In genomic region chr1:36154765-36155559, GRCh38 we compare ENCODE assay signal across 8 cellular contexts. TPM values are rescaled to one million over a fixed set of nuclear protein-coding genes. Genes with fewer than 3 reads are reported as not detected.
DNase-seq lines count a peak whose midpoint lies in the region; ATAC-seq, FAIRE-seq and TF ChIP-seq lines count a peak whose summit lies in the region.

No MANE protein-coding gene starts in this region.

- H3K9me3 ChIP-seq in HCT116 (ENCODE audit: control insufficient read depth in 1 of 2, insufficient read depth in 1 of 2, low read depth in 1 of 2, low read length in 2 of 2): no peaks in the 10 kb centered on the region
- no peaks in the 10 kb centered on the region for H3K9me3 ChIP-seq in T-helper 17 cell (ENCODE audit: control insufficient read depth, low read length, poor library complexity, severe bottlenecking)
- no peaks in the 10 kb centered on the region for H3K9me3 ChIP-seq in psoas muscle

- CTCF ChIA-PET in HCT116 (lab: Charles Lee): interaction anchor here (2.1 kb wide), 1 partner anchor 131 kb away, joined by 5 read pairs; no protein-coding TSS in a partner anchor

- in situ Hi-C loops in GM13976 (cut with MboI; ENCODE audit: low sequenced_read_pairs, unreplicated experiment): no loop called here

- no peak for TF ChIP-seq POLR2A in HCT116 (IDR thresholded peaks at IDR 0.05; ENCODE audit: borderline replicate concordance, extremely low read depth, insufficient read depth, insufficient read length)

- H3K9me2 ChIP-seq in HCT116 (ENCODE audit: insufficient read depth): no peaks in the 10 kb centered on the region

- no peaks in the 10 kb centered on the region for H3K36me3 ChIP-seq in HCT116 (ENCODE audit: control insufficient read depth in 1 of 2, insufficient read depth in 2 of 2, low read length in 2 of 2)
- H3K36me3 ChIP-seq in psoas muscle (ENCODE audit: insufficient read depth in 1 of 2, low read depth in 1 of 2): no peaks in the 10 kb centered on the region

- H3K4me3 ChIP-seq in HCT116 (replicated peaks in 1 of 2; ENCODE audit: low read depth in 1 of 2, low read length in 2 of 2): peak overlapping the region; percentile 84 to 88
- H3K4me3 ChIP-seq in foreskin fibroblast (ENCODE audit: low read depth in 1 of 2, low read length in 2 of 2): peak overlapping the region; percentile 82 to 88
- H3K4me3 ChIP-seq in psoas muscle: peak overlapping the region; percentile 100

- no peak for ATAC-seq in HCT116
- ATAC-seq in T-helper 17 cell: no peak
- peak in 2 of 4 donors; percentile 21 to 48 for ATAC-seq in psoas muscle
- ATAC-seq in HG03469 (IDR thresholded peaks at IDR 0.05; ENCODE audit: unreplicated experiment): no peak
- no peak for ATAC-seq in HG03354 (IDR thresholded peaks at IDR 0.05; ENCODE audit: poor library complexity, severe bottlenecking, unreplicated experiment)

- DNase-seq in HCT116 (ENCODE audit: low read depth, low spot score) (no peak), T-helper 17 cell (no peak), foreskin fibroblast (peak in 1 of 2 donors; percentile 33), psoas muscle (peak; percentile 51 to 76), frontal cortex (ENCODE audit: low spot score in 2 of 2) (no peak), GM13976 (ENCODE audit: low spot score) (no peak)

- H2AFZ ChIP-seq in HCT116 (ENCODE audit: low read depth, low read length, poor library complexity, severe bottlenecking): peak overlapping the region; percentile 61

- peaks cover 38% of the 10 kb centered on the region for H3K79me2 ChIP-seq in HCT116 (ENCODE audit: insufficient read depth, low read length)

- H3K4me1 Mint-ChIP-seq in T-helper 17 cell: peaks cover 59% of the 10 kb centered on the region

- intact Hi-C loops in HCT116 (cut with micrococcal nuclease): loop anchor here (5.0 to 10.0 kb wide), 2 partner anchors 230 to 267 kb away; partner anchors contain the start of gene STK40
- intact Hi-C loops in psoas muscle (cut with DNase I): loop anchor here (5.0 to 10.0 kb wide), 4 partner anchors 67 to 230 kb away; partner anchors contain the start of genes STK40 (in 1 of the 2) and THRAP3 (in 1 of the 2)

- H3K27ac Mint-ChIP-seq in T-helper 17 cell: peak overlapping the region; percentile 100

- H3K4me1 ChIP-seq in HCT116 (ENCODE audit: control insufficient read depth in 1 of 2, insufficient read depth in 2 of 2, low read length in 2 of 2) (peaks cover 29 to 56% of the 10 kb centered on the region in 2 experiments), psoas muscle (peaks cover 51% of the 10 kb centered on the region)

- no peaks in the 10 kb centered on the region for H3K27me3 Mint-ChIP-seq in T-helper 17 cell

- no peaks in the 10 kb centered on the region for H4K20me1 ChIP-seq in HCT116 (ENCODE audit: insufficient read depth)

- POLR2A ChIA-PET in HCT116 (lab: Charles Lee): interaction anchor here (0.7 kb wide), 1 partner anchor 8 kb away, joined by 3 read pairs; no protein-coding TSS in a partner anchor

- H3K9ac ChIP-seq in HCT116 (ENCODE audit: low read length): peak overlapping the region; percentile 97

- TF ChIP-seq CTCF in HCT116 (IDR thresholded peaks at IDR 0.05 in 2 of 3, conservative IDR thresholded peaks at IDR 0.05 in 1 of 3; ENCODE audit: borderline replicate concordance in 1 of 3, insufficient read depth in 1 of 3, low read depth in 2 of 3, low read length in 2 of 3): no peak
- no peak for TF ChIP-seq CTCF in foreskin fibroblast (IDR thresholded peaks at IDR 0.05; ENCODE audit: low read depth, low read length)
- no peak for TF ChIP-seq CTCF in psoas muscle (IDR thresholded peaks at IDR 0.05)
- no peak for TF ChIP-seq CTCF in GM13976 (IDR thresholded peaks at IDR 0.05; ENCODE audit: borderline replicate concordance, control extremely low read depth, extremely low read depth, insufficient read depth, missing control alignments)

- TSS peak; percentile 92 for BruUV-seq in HCT116 (replicated peaks; lab: Mats Ljungman, UMichigan)

- H3K27me3 ChIP-seq in HCT116 (ENCODE audit: insufficient read depth, low read length) (no peaks in the 10 kb centered on the region), psoas muscle (ENCODE audit: insufficient read depth in 3 of 3, low read length in 2 of 3) (no peaks in the 10 kb centered on the region)

- H3K4me3 Mint-ChIP-seq in T-helper 17 cell: peak overlapping the region; percentile 90

- H3K4me2 ChIP-seq in HCT116 (ENCODE audit: low read length): peak overlapping the region; percentile 94

- no peak for TF ChIP-seq RAD21 in HCT116 (IDR thresholded peaks at IDR 0.05; ENCODE audit: low read depth)

- no peaks in the 10 kb centered on the region for H3K36me3 Mint-ChIP-seq in T-helper 17 cell (ENCODE audit: low read depth)

- no peak for FAIRE-seq in frontal cortex (lab: Jason Lieb, UNC)

- peak overlapping the region; percentile 97 for H3K27ac ChIP-seq in HCT116 (ENCODE audit: low read depth, low read length)
- peak overlapping the region; percentile 100 for H3K27ac ChIP-seq in psoas muscle

- RAD21 ChIA-PET in HCT116 (lab: Charles Lee; ENCODE audit: low non-redundant PET in 1 of 2, low total read pairs in 2 of 2, uncharacterized antibody in 2 of 2, unreplicated experiment in 2 of 2): no interaction called here

- WGBS in psoas muscle, 3 donors: 22 to 32% (median 23%) methylated on average over 9 to 10 of the region's 10 CpGs

TF ChIP-seq in HCT116, 20 proteins besides CTCF, POLR2A, EP300 and RAD21:
- TF ChIP-seq EZH2 (IDR thresholded peaks at IDR 0.05): no peak
- no peak for TF ChIP-seq ATF3 (IDR thresholded peaks at IDR 0.05)
- TF ChIP-seq SP1 (IDR thresholded peaks at IDR 0.05; ENCODE audit: low read depth): no peak
- no peak for TF ChIP-seq TCF7L2 (IDR thresholded peaks at IDR 0.05; ENCODE audit: borderline replicate concordance, extremely low read depth, insufficient read depth, insufficient read length)
- TF ChIP-seq ZNF274 (IDR thresholded peaks at IDR 0.05; ENCODE audit: low read depth, low read length): no peak
- TF ChIP-seq CBX3 (IDR thresholded peaks at IDR 0.05; ENCODE audit: low read depth): no peak
- TF ChIP-seq YY1 (IDR thresholded peaks at IDR 0.05; ENCODE audit: extremely low read depth, insufficient replicate concordance, low read depth, low read length): no peak
- no peak for TF ChIP-seq MAX (IDR thresholded peaks at IDR 0.05)
- no peak for TF ChIP-seq SRF (IDR thresholded peaks at IDR 0.05; ENCODE audit: low read depth)
- no peak for TF ChIP-seq SIN3A (IDR thresholded peaks at IDR 0.05; ENCODE audit: low read depth)
- no peak for TF ChIP-seq ZFX (IDR thresholded peaks at IDR 0.05)
- no peak for TF ChIP-seq JUND (IDR thresholded peaks at IDR 0.05)
- TF ChIP-seq EGR1 (IDR thresholded peaks at IDR 0.05; ENCODE audit: low read depth): no peak
- TF ChIP-seq EZH2phosphoT487 (IDR thresholded peaks at IDR 0.05; ENCODE audit: borderline replicate concordance): no peak
- no peak for TF ChIP-seq ZBTB33 (IDR thresholded peaks at IDR 0.05; ENCODE audit: extremely low read depth, insufficient replicate concordance, low read length)

RNA-seq across cellular contexts. Expression of gene MAP7D1, which starts 1.0 kb away (rescaled TPM):
- 71.8 TPM for total RNA-seq in HCT116 (2021; ENCODE audit: unreplicated experiment)
- polyA plus RNA-seq in HCT116 (2012): 36.3 and 43.4 TPM in 2 replicates
- 100 to 1,000 TPM; 173 to 175 TPM for total RNA-seq in T-helper 17 cell
- total RNA-seq in psoas muscle: 100 to 1,000 TPM; 209 to 230 (median 215) TPM
- 100 to 1,000 TPM; 117 to 342 (median 165) TPM for polyA plus RNA-seq in psoas muscle
- 70.1 TPM for total RNA-seq in frontal cortex

RNA-seq across cellular contexts. Expression of gene TRAPPC3, which starts 5.7 kb away (rescaled TPM):
- total RNA-seq in HCT116 (2021; ENCODE audit: unreplicated experiment) (64.6 TPM), T-helper 17 cell (10 to 100 TPM; 35.0 to 37.8 TPM), psoas muscle (10 to 100 TPM; 34.8 to 44.4 (median 38.7) TPM), frontal cortex (43.6 TPM)
- 66.4 and 70.0 TPM in 2 replicates for polyA plus RNA-seq in HCT116 (2012)
- 10 to 100 TPM; 43.8 to 91.8 (median 73.0) TPM for polyA plus RNA-seq in psoas muscle

RNA-seq across cellular contexts. Expression of gene COL8A2, which starts 29.9 kb away (rescaled TPM):
- total RNA-seq in HCT116 (2021; ENCODE audit: unreplicated experiment) (0.05 TPM), T-helper 17 cell (under 1 TPM in 1 of 2 donors, not detected in 1; 0.25 TPM), psoas muscle (under 1 TPM; 0.15 to 0.41 (median 0.30) TPM), frontal cortex (0.82 TPM)
- 0.01 TPM in 1 of 2 replicates, not detected in the other for polyA plus RNA-seq in HCT116 (2012)
- polyA plus RNA-seq in psoas muscle: under 1 TPM; 0.06 to 0.12 (median 0.10) TPM

Comparison
In these comparisons a context has a peak if more than half of its experiments do, and no peak if none do; other contexts are left out.
1. DNase-seq: peak in psoas muscle (2 of 2); none in HCT116 (single experiment), T-helper 17 cell (0 of 3), frontal cortex (0 of 2) and GM13976 (single experiment).
2. Peak in every context shown above with its lines, with median percentiles within 50 percentile points of each other: H3K4me3 ChIP-seq.